10 cellular contexts compared by ENCODE assay signal in the genomic region with DNA sequence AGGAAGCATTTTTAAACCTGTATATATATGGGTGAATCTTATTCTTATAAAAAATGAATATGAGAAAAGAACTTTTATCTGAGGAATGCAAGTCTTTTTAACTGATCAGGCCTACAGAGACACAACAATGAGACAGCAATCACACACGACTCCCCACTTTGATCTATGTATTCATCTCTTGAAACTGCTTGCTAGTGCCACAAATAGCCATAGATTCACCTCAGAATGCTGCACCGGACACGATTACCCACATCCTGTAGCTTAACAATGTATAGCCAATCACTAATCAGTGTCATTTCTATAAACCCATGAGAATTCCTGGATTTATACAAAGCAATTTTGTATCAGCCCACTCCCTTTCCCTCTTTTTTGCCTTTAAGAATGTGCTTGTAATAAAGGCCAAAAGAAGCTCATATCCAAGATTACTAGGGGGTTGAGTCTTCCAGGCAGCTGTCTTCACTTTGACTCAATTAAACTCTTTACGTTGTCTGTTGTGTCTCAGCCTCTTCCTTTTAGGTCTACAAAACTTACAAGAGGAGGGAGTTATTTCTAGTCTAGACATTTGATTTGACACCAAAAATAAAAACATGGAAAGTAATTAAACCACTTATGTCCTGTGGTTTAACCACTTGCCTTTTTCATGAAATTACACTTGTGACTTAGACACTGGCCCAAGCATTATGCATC.
A peak's percentile ranks its signal among the peaks of the same experiment; 100 is the strongest.
DNase-seq lines count a peak whose midpoint lies in the region; ATAC-seq, FAIRE-seq and TF ChIP-seq lines count a peak whose summit lies in the region.
"Had no signal": no experiment of that assay in that cellular context is flagged by ENCODE, and none has a peak within 500 bp of the region (broad histone marks: within the 10 kb centered on the region; RNA-seq: fewer than 3 reads in every experiment).

No MANE protein-coding gene starts in this region.

- peak overlapping the region; percentile 32 for H3K27ac Mint-ChIP-seq in T-helper 1 cell treated with Interleukin-12 subunit alpha and Interleukin-12 subunit beta and Interleukin-4 antibody, amounts not matched to agents 30 μg/mL and 1 μg/mL, for 36 hours

- no peak for TF ChIP-seq CTCF in GM10266 (IDR thresholded peaks at IDR 0.05; ENCODE audit: control insufficient read depth, insufficient read depth, low read depth, missing control alignments)

- no peaks in the 10 kb centered on the region for H3K27me3 Mint-ChIP-seq in T-helper 1 cell treated with Interleukin-12 subunit alpha and Interleukin-12 subunit beta and Interleukin-4 antibody, amounts not matched to agents 30 μg/mL and 1 μg/mL, for 36 hours (ENCODE audit: low read depth)

- peak; percentile 87 for ATAC-seq in GM18909 (IDR thresholded peaks at IDR 0.05; ENCODE audit: poor library complexity, unreplicated experiment)
- ATAC-seq in HG02642 (IDR thresholded peaks at IDR 0.05; ENCODE audit: poor library complexity, unreplicated experiment): peak; percentile 54
- no peak for ATAC-seq in HG02763 (IDR thresholded peaks at IDR 0.05; ENCODE audit: unreplicated experiment)
- ATAC-seq: esophagus mucosa had no signal

- H3K4me1 Mint-ChIP-seq in T-helper 1 cell treated with Interleukin-12 subunit alpha and Interleukin-12 subunit beta and Interleukin-4 antibody, amounts not matched to agents 30 μg/mL and 1 μg/mL, for 36 hours (ENCODE audit: low read depth): peaks cover 16% of the 10 kb centered on the region

- peak; percentile 37 for DNase-seq in GM10266 (ENCODE audit: extremely low spot score)
- no peak for DNase-seq in GM19239 (ENCODE audit: insufficient read length, low spot score)
- DNase-seq in effector CD4-positive, alpha-beta T cell: no peak
- DNase-seq: DMS79, NCI-H1105 treated with DMSO at 0.1 percent for 48 hours had no signal

- FAIRE-seq in GM19239 (lab: Jason Lieb, UNC): no peak

- H3K4me3 Mint-ChIP-seq in T-helper 1 cell treated with Interleukin-12 subunit alpha and Interleukin-12 subunit beta and Interleukin-4 antibody, amounts not matched to agents 30 μg/mL and 1 μg/mL, for 36 hours: peak overlapping the region; percentile 1

- no peaks in the 10 kb centered on the region for H3K9me3 Mint-ChIP-seq in T-helper 1 cell treated with Interleukin-12 subunit alpha and Interleukin-12 subunit beta and Interleukin-4 antibody, amounts not matched to agents 30 μg/mL and 1 μg/mL, for 36 hours

- peaks cover 3% of the 10 kb centered on the region for H3K36me3 Mint-ChIP-seq in T-helper 1 cell treated with Interleukin-12 subunit alpha and Interleukin-12 subunit beta and Interleukin-4 antibody, amounts not matched to agents 30 μg/mL and 1 μg/mL, for 36 hours (ENCODE audit: low read depth)
